23 cellular contexts compared by ENCODE assay signal in the genomic region with DNA sequence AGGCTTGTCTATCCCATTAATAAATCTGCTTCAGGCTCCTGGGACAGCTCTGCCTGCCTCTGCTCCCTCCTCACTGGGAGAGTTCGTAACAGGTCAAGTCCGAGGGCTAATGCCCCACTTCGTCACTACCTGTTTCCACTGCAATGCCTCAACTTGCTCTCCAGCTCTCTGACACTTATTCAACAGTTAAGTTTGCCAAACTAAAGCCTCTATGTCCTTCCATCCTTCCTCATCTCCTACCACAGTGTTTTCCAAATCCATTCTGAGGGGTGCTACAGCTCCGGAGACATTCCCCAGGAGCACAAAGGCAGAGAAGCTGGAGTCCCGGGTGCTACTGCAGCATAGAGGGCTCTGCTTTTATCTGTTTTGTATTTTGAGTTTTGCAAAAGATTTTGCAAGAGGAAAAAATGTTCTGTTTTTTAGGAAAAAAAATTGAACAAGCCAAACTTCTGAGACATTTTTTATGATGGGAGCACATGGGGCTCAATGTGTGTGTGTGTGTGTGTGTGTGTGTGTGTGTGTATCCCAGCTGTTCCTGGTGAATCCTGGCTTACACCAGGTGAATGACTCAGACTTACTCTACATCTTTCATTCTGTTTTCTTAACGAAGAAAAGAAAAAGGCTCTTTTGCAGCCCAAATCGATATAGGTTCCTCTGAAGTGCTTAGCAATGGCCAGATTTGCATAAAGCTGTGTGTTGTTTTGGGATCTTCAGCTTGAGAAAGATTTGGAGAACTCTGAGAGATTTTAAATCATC. TPM values are rescaled to one million over a fixed set of nuclear protein-coding genes. Genes with fewer than 3 reads are reported as not detected.
DNase-seq lines count a peak whose midpoint lies in the region; ATAC-seq and TF ChIP-seq lines count a peak whose summit lies in the region.
"Had no signal": no experiment of that assay in that cellular context is flagged by ENCODE, and none has a peak within 500 bp of the region (broad histone marks: within the 10 kb centered on the region; RNA-seq: fewer than 3 reads in every experiment).

No MANE protein-coding gene starts in this region.

- no peak overlapping the region for H3K4me3 Mint-ChIP-seq in activated naive CD4-positive, alpha-beta T cell treated with anti-CD3 and anti-CD28 coated beads for 36 hours
- H3K4me3 Mint-ChIP-seq in activated T-helper 1 cell treated with anti-CD3 and anti-CD28 coated beads, Interleukin-12 subunit alpha, Interleukin-12 subunit beta, Interleukin-2, Interleukin-4 antibody, amounts not matched to agents 30 ng/mL and 10 ng/mL and 1 ng/mL, durations not matched to agents 14 hours and 24 hours and 36 hours: no peak overlapping the region
- H3K4me3 Mint-ChIP-seq: neural crest cell had no signal

- H3K27me3 ChIP-seq in adipocyte (replicated peaks; ENCODE audit: control insufficient read depth, insufficient read depth, low read length): no peaks in the 10 kb centered on the region
- H3K27me3 ChIP-seq in skeletal muscle satellite cell (ENCODE audit: control insufficient read depth, insufficient read depth, low read length): no peaks in the 10 kb centered on the region
- H3K27me3 ChIP-seq in right lobe of liver: no peaks in the 10 kb centered on the region
- H3K27me3 ChIP-seq: heart right ventricle had no signal

- H3K9ac ChIP-seq in adipocyte (ENCODE audit: low read length): no peak overlapping the region
- H3K9ac ChIP-seq in skeletal muscle satellite cell (ENCODE audit: low read depth, low read length): peak overlapping the region; percentile 72
- H3K9ac ChIP-seq: KMS-11 had no signal

- no peaks in the 10 kb centered on the region for H3K9me3 Mint-ChIP-seq in activated naive CD4-positive, alpha-beta T cell treated with anti-CD3 and anti-CD28 coated beads for 36 hours
- peaks cover 17% of the 10 kb centered on the region for H3K9me3 Mint-ChIP-seq in activated T-helper 1 cell treated with anti-CD3 and anti-CD28 coated beads, Interleukin-12 subunit alpha, Interleukin-12 subunit beta, Interleukin-2, Interleukin-4 antibody, amounts not matched to agents 30 ng/mL and 10 ng/mL and 1 ng/mL, durations not matched to agents 14 hours and 24 hours and 36 hours
- H3K9me3 Mint-ChIP-seq: neural crest cell had no signal

- TF ChIP-seq CTCF in fibroblast of villous mesenchyme (IDR thresholded peaks at IDR 0.05; ENCODE audit: insufficient read depth, low read depth, low read length) (no peak), right lobe of liver (IDR thresholded peaks at IDR 0.05) (no peak)

- DNase-seq in HCEC 1CT (peak; percentile 67), adipocyte (ENCODE audit: low read depth) (peak; percentile 40), fibroblast of villous mesenchyme (ENCODE audit: low read depth) (peak; percentile 82), right lobe of liver (no peak), ACHN (no peak)
- DNase-seq in activated naive CD4-positive, alpha-beta T cell treated with anti-CD3 and anti-CD28 coated beads for 36 hours: no peak
- DNase-seq in activated T-helper 1 cell treated with anti-CD3 and anti-CD28 coated beads, Interleukin-12 subunit alpha, Interleukin-12 subunit beta, Interleukin-2, Interleukin-4 antibody, amounts not matched to agents 30 ng/mL and 10 ng/mL and 1 ng/mL, durations not matched to agents 14 hours and 24 hours and 36 hours (ENCODE audit: low spot score): no peak
- DNase-seq: activated CD4-positive, alpha-beta T cell treated with anti-CD3 and anti-CD28 coated beads for 4 hours; activated CD8-positive, alpha-beta memory T cell treated with anti-CD3 and anti-CD28 coated beads, Interleukin-2, amount 50 U/mL, for 48 hours; activated naive CD4-positive, alpha-beta T cell; Calu3; heart right ventricle; kidney; midbrain; NCI-H1417; NCI-H748 treated with DMSO at 0.1 percent for 48 hours; PC-9; stimulated activated CD4-positive, alpha-beta T cell treated with anti-CD3 and anti-CD28 coated beads, Interleukin-2, amount 100 ng/mL, for 24 hours had no signal

- no peak overlapping the region for H3K27ac ChIP-seq in right lobe of liver
- H3K27ac ChIP-seq: heart right ventricle, HL-60, KMS-11, PC-9 had no signal

- H3K4me3 ChIP-seq in adipocyte (ENCODE audit: low read length) (no peak overlapping the region), fibroblast of villous mesenchyme (ENCODE audit: low read depth, low read length) (no peak overlapping the region), skeletal muscle satellite cell (ENCODE audit: low read length) (peak overlapping the region; percentile 59), right lobe of liver (no peak overlapping the region)
- H3K4me3 ChIP-seq: heart right ventricle, PC-9 had no signal

- no peak for TF ChIP-seq POLR2A in right lobe of liver (IDR thresholded peaks at IDR 0.05)

- H3K9me3 ChIP-seq in adipocyte (ENCODE audit: control insufficient read depth, low read length) (no peaks in the 10 kb centered on the region), skeletal muscle satellite cell (replicated peaks; ENCODE audit: low read length) (no peaks in the 10 kb centered on the region), right lobe of liver (no peaks in the 10 kb centered on the region)
- H3K9me3 ChIP-seq: heart right ventricle had no signal

- in situ Hi-C loops in ACHN (cut with HindIII; ENCODE audit: low pct_ligation_motif_present, low pct_unique_long_range_greater_than_20kb, low sequenced_read_pairs): no loop called here

- H3K4me1 ChIP-seq in adipocyte (ENCODE audit: control insufficient read depth, insufficient read depth, low read length): peaks cover 29% of the 10 kb centered on the region
- H3K4me1 ChIP-seq in skeletal muscle satellite cell (ENCODE audit: control insufficient read depth, insufficient read depth, low read length): peaks cover 28% of the 10 kb centered on the region
- no peaks in the 10 kb centered on the region for H3K4me1 ChIP-seq in right lobe of liver

- intact Hi-C loops in activated naive CD4-positive, alpha-beta T cell treated with anti-CD3 and anti-CD28 coated beads for 36 hours (cut with micrococcal nuclease): no loop called here
- intact Hi-C loops in activated T-helper 1 cell treated with anti-CD3 and anti-CD28 coated beads, Interleukin-12 subunit alpha, Interleukin-12 subunit beta, Interleukin-2, Interleukin-4 antibody, amounts not matched to agents 30 ng/mL and 10 ng/mL and 1 ng/mL, durations not matched to agents 14 hours and 24 hours and 36 hours (cut with micrococcal nuclease): no loop called here
- intact Hi-C loops in right lobe of liver (cut with DNase I): no loop called here

- H3K27ac Mint-ChIP-seq in activated naive CD4-positive, alpha-beta T cell treated with anti-CD3 and anti-CD28 coated beads for 36 hours: no peak overlapping the region
- H3K27ac Mint-ChIP-seq in activated T-helper 1 cell treated with anti-CD3 and anti-CD28 coated beads, Interleukin-12 subunit alpha, Interleukin-12 subunit beta, Interleukin-2, Interleukin-4 antibody, amounts not matched to agents 30 ng/mL and 10 ng/mL and 1 ng/mL, durations not matched to agents 14 hours and 24 hours and 36 hours: no peak overlapping the region

- no peaks in the 10 kb centered on the region for H3K4me1 Mint-ChIP-seq in activated naive CD4-positive, alpha-beta T cell treated with anti-CD3 and anti-CD28 coated beads for 36 hours (ENCODE audit: low read depth)
- no peaks in the 10 kb centered on the region for H3K4me1 Mint-ChIP-seq in activated T-helper 1 cell treated with anti-CD3 and anti-CD28 coated beads, Interleukin-12 subunit alpha, Interleukin-12 subunit beta, Interleukin-2, Interleukin-4 antibody, amounts not matched to agents 30 ng/mL and 10 ng/mL and 1 ng/mL, durations not matched to agents 14 hours and 24 hours and 36 hours (ENCODE audit: low read depth)

- ATAC-seq in right lobe of liver: no peak
- ATAC-seq: esophagus mucosa, heart right ventricle had no signal

- 35% methylated on average over 6 of the region's 7 CpGs for WGBS in right lobe of liver (ENCODE audit: insufficient coverage, low coverage, low lambda C conversion rate, missing lambda C conversion rate)

- CTCF ChIA-PET in activated naive CD4-positive, alpha-beta T cell treated with anti-CD3 and anti-CD28 coated beads for 36 hours (lab: Charles Lee): no interaction called here

- H3K36me3 Mint-ChIP-seq in activated naive CD4-positive, alpha-beta T cell treated with anti-CD3 and anti-CD28 coated beads for 36 hours (ENCODE audit: low read depth): no peaks in the 10 kb centered on the region
- H3K36me3 Mint-ChIP-seq in activated T-helper 1 cell treated with anti-CD3 and anti-CD28 coated beads, Interleukin-12 subunit alpha, Interleukin-12 subunit beta, Interleukin-2, Interleukin-4 antibody, amounts not matched to agents 30 ng/mL and 10 ng/mL and 1 ng/mL, durations not matched to agents 14 hours and 24 hours and 36 hours (ENCODE audit: low read depth): no peaks in the 10 kb centered on the region

- H3K4me2 ChIP-seq in skeletal muscle satellite cell (ENCODE audit: low read length): peak overlapping the region; percentile 41
- H3K4me2 ChIP-seq: KMS-11, PC-9 had no signal

- peaks cover 7% of the 10 kb centered on the region for H3K27me3 Mint-ChIP-seq in activated naive CD4-positive, alpha-beta T cell treated with anti-CD3 and anti-CD28 coated beads for 36 hours (ENCODE audit: low read depth)
- no peaks in the 10 kb centered on the region for H3K27me3 Mint-ChIP-seq in activated T-helper 1 cell treated with anti-CD3 and anti-CD28 coated beads, Interleukin-12 subunit alpha, Interleukin-12 subunit beta, Interleukin-2, Interleukin-4 antibody, amounts not matched to agents 30 ng/mL and 10 ng/mL and 1 ng/mL, durations not matched to agents 14 hours and 24 hours and 36 hours (ENCODE audit: insufficient read depth)

- H3K36me3 ChIP-seq in adipocyte (ENCODE audit: control insufficient read depth, insufficient read depth, low read length, severe bottlenecking) (no peaks in the 10 kb centered on the region), skeletal muscle satellite cell (ENCODE audit: insufficient read depth, low read length) (no peaks in the 10 kb centered on the region), right lobe of liver (no peaks in the 10 kb centered on the region)
- H3K36me3 ChIP-seq: heart right ventricle had no signal

RNA-seq across cellular contexts. Expression of a gene that starts 46.1 kb away (rescaled TPM):
- 11.0 and 14.7 TPM in 2 replicates for total RNA-seq in fibroblast of villous mesenchyme
- total RNA-seq in skeletal muscle satellite cell (2012; rRNA removed): not detected in 2 replicates
- not detected for total RNA-seq in activated naive CD4-positive, alpha-beta T cell treated with anti-CD3 and anti-CD28 coated beads for 36 hours
- total RNA-seq in activated T-helper 1 cell treated with anti-CD3 and anti-CD28 coated beads, Interleukin-12 subunit alpha, Interleukin-12 subunit beta, Interleukin-2, Interleukin-4 antibody, amounts not matched to agents 30 ng/mL and 10 ng/mL and 1 ng/mL, durations not matched to agents 14 hours and 24 hours and 36 hours: not detected in 2 replicates
- total RNA-seq in right lobe of liver: 1 to 10 TPM in 1 of 6 experiments, under 1 TPM in 5; 0.07 to 2.4 (median 0.11) TPM
- total RNA-seq: Calu3, PC-9 had no signal

Comparison
In these comparisons a context has a peak if more than half of its experiments do, and no peak if none do; other contexts are left out.
1. DNase-seq: peak in HCEC 1CT (single experiment), adipocyte (single experiment) and fibroblast of villous mesenchyme (single experiment); none in activated naive CD4-positive, alpha-beta T cell treated with anti-CD3 and anti-CD28 coated beads for 36 hours (single experiment), activated T-helper 1 cell treated with anti-CD3 and anti-CD28 coated beads, Interleukin-12 subunit alpha, Interleukin-12 subunit beta, Interleukin-2, Interleukin-4 antibody, amounts not matched to agents 30 ng/mL and 10 ng/mL and 1 ng/mL, durations not matched to agents 14 hours and 24 hours and 36 hours (single experiment), right lobe of liver (0 of 3) and ACHN (single experiment).